ENCODE assay signal across 8 cellular contexts in genomic region chr6:148177589-148178233, GRCh38.
DNase-seq lines count a peak whose midpoint lies in the region; ATAC-seq and FAIRE-seq lines count a peak whose summit lies in the region.

No MANE protein-coding gene starts in this region.

- no peak overlapping the region for H3K4me2 ChIP-seq in neuronal stem cell (ENCODE audit: insufficient read depth, low read length, poor library complexity, severe bottlenecking)

- H3K4me1 ChIP-seq in neuronal stem cell (ENCODE audit: control insufficient read depth in 2 of 2, insufficient read depth in 1 of 2, low read depth in 1 of 2, low read length in 2 of 2): peaks cover 0 to 8% of the 10 kb centered on the region in 2 donors

- no peak overlapping the region for H2AK5ac ChIP-seq in neuronal stem cell (ENCODE audit: low read depth, low read length)

- H3K18ac ChIP-seq in neuronal stem cell (ENCODE audit: low read length): no peak overlapping the region

- no peaks in the 10 kb centered on the region for H3K36me3 ChIP-seq in neuronal stem cell (replicated peaks in 1 of 2; ENCODE audit: control insufficient read depth in 2 of 2, insufficient read depth in 2 of 2, low read length in 2 of 2)

- H3K9ac ChIP-seq in neuronal stem cell (ENCODE audit: low read depth, low read length, poor library complexity): no peak overlapping the region

- no peak overlapping the region for H2BK15ac ChIP-seq in neuronal stem cell (ENCODE audit: low read length)

- H3K27ac ChIP-seq in neuronal stem cell (replicated peaks; ENCODE audit: low read length): no peak overlapping the region

- peaks cover 0 to 5% of the 10 kb centered on the region in 2 donors for H3K9me3 ChIP-seq in neuronal stem cell (replicated peaks in 1 of 2; ENCODE audit: control insufficient read depth in 2 of 2, insufficient read depth in 1 of 2, low read depth in 1 of 2, low read length in 2 of 2)

- H3K27me3 ChIP-seq in neuronal stem cell (ENCODE audit: control insufficient read depth in 3 of 3, insufficient read depth in 3 of 3, low read depth in 1 of 3, low read length in 3 of 3): no peaks in the 10 kb centered on the region

- H2BK12ac ChIP-seq in neuronal stem cell (ENCODE audit: low read length): no peak overlapping the region

- H2BK120ac ChIP-seq in neuronal stem cell (ENCODE audit: low read depth, low read length): no peak overlapping the region

- H2BK5ac ChIP-seq in neuronal stem cell (ENCODE audit: low read length): no peak overlapping the region

- no peak overlapping the region for H2AFZ ChIP-seq in neuronal stem cell (ENCODE audit: low read length)

- DNase-seq in NCI-H82 (lab: John Stamatoyannopoulos, UW) (peak; percentile 39), NCI-H82 treated with DMSO at 0.1 percent for 48 hours (lab: John Stamatoyannopoulos, UW; ENCODE audit: unreplicated experiment) (no peak), NCI-H1694 (lab: John Stamatoyannopoulos, UW) (peak; percentile 22), frontal cortex (ENCODE audit: low spot score in 2 of 2) (peak; percentile 45 to 64), pons (ENCODE audit: low spot score) (peak; percentile 73), neuronal stem cell (ENCODE audit: low spot score) (no peak)
- peak; percentile 60 for DNase-seq in activated CD8-positive, alpha-beta memory T cell treated with anti-CD3 and anti-CD28 coated beads, Interleukin-2, amount 50 U/mL, for 48 hours

- H3K23ac ChIP-seq in neuronal stem cell (ENCODE audit: low read depth, low read length, poor library complexity): no peak overlapping the region

- peak; percentile 55 for FAIRE-seq in frontal cortex (lab: Jason Lieb, UNC)

- WGBS in neuronal stem cell (ENCODE audit: extremely low coverage in 2 of 2, insufficient read length in 2 of 2, insufficient replicate concordance in 1 of 2), 2 donors: no CpG with 5 or more reads among the region's 10 CpGs

- no peak for ATAC-seq in HG03159 (IDR thresholded peaks at IDR 0.05; ENCODE audit: unreplicated experiment)

- H3K79me1 ChIP-seq in neuronal stem cell (ENCODE audit: low read depth, low read length): no peaks in the 10 kb centered on the region

- no peak overlapping the region for H4K91ac ChIP-seq in neuronal stem cell (ENCODE audit: low read depth, low read length, poor library complexity)

- H3K4me3 ChIP-seq in neuronal stem cell (ENCODE audit: low read length in 2 of 2): no peak overlapping the region

- H3K4ac ChIP-seq in neuronal stem cell (ENCODE audit: low read length): no peak overlapping the region

- H4K8ac ChIP-seq in neuronal stem cell (ENCODE audit: low read depth, low read length): no peak overlapping the region

- H3K14ac ChIP-seq in neuronal stem cell (ENCODE audit: low read length): no peak overlapping the region

Comparison
In these comparisons a context has a peak if more than half of its experiments do, and no peak if none do; other contexts are left out.
1. DNase-seq: peak in NCI-H82 (single experiment), NCI-H1694 (single experiment), activated CD8-positive, alpha-beta memory T cell treated with anti-CD3 and anti-CD28 coated beads, Interleukin-2, amount 50 U/mL, for 48 hours (single experiment), frontal cortex (2 of 2) and pons (single experiment); none in NCI-H82 treated with DMSO at 0.1 percent for 48 hours (single experiment) and neuronal stem cell (single experiment).